20 cellular contexts compared by ENCODE assay signal in genomic region chr1:28267633-28268032, GRCh38. TPM values are rescaled to one million over a fixed set of nuclear protein-coding genes. Genes with fewer than 3 reads are reported as not detected.
A peak's percentile ranks its signal among the peaks of the same experiment; 100 is the strongest.
DNase-seq lines count a peak whose midpoint lies in the region; ATAC-seq and TF ChIP-seq lines count a peak whose summit lies in the region.
"Had no signal": no experiment of that assay in that cellular context is flagged by ENCODE, and none has a peak within 500 bp of the region (broad histone marks: within the 10 kb centered on the region; RNA-seq: fewer than 3 reads in every experiment).

No MANE protein-coding gene starts in this region.

- no peak for TF ChIP-seq CTCF in right lobe of liver (IDR thresholded peaks at IDR 0.05)
- TF ChIP-seq CTCF in smooth muscle cell (IDR thresholded peaks at IDR 0.05; ENCODE audit: borderline replicate concordance, insufficient read depth, poor library complexity, severe bottlenecking), result no peak

- no peak for ATAC-seq in activated T-cell treated with anti-CD3 and anti-CD28 coated beads, Interleukin-2, amount 50 U/mL, for 72 hours (replicated peaks in 1 of 2)
- no peak for ATAC-seq in T-helper 17 cell
- no peak for ATAC-seq in right lobe of liver
- no peak for ATAC-seq in left lobe of liver
- ATAC-seq: GM12878 had no signal

- peaks cover 9% of the 10 kb centered on the region for H3K4me1 Mint-ChIP-seq in activated T-cell treated with anti-CD3 and anti-CD28 coated beads, Interleukin-2, amount 50 U/mL, for 24 hours (ENCODE audit: low read depth)
- peaks cover 43% of the 10 kb centered on the region for H3K4me1 Mint-ChIP-seq in activated T-cell treated with anti-CD3 and anti-CD28 coated beads, Interleukin-2, amount 50 U/mL, for 72 hours (ENCODE audit: low read depth)
- H3K4me1 Mint-ChIP-seq in T-helper 17 cell, result peaks cover 14% of the 10 kb centered on the region

- H3K36me3 ChIP-seq in right lobe of liver (peaks cover 0 to 21% (median 8%) of the 10 kb centered on the region in 4 donors), smooth muscle cell (ENCODE audit: low read depth) (no peaks in the 10 kb centered on the region)

- peaks cover 100% of the 10 kb centered on the region for H4K20me1 ChIP-seq in smooth muscle cell (ENCODE audit: low read depth)

- peaks cover 94% of the 10 kb centered on the region for H3K79me2 ChIP-seq in smooth muscle cell (ENCODE audit: low read depth)

- no peaks in the 10 kb centered on the region for H3F3A ChIP-seq in smooth muscle cell (ENCODE audit: low read depth)

- peak overlapping the region in 2 of 3 donors; percentile 1 to 43 for H3K27ac ChIP-seq in right lobe of liver
- H3K27ac ChIP-seq in smooth muscle cell (ENCODE audit: low read depth), result peak overlapping the region; percentile 44
- H3K27ac ChIP-seq: 22Rv1, C4-2B, KMS-11 had no signal

- H3K9me3 Mint-ChIP-seq in activated T-cell treated with anti-CD3 and anti-CD28 coated beads, Interleukin-2, amount 50 U/mL, for 24 hours, result no peaks in the 10 kb centered on the region
- H3K9me3 Mint-ChIP-seq in activated T-cell treated with anti-CD3 and anti-CD28 coated beads, Interleukin-2, amount 50 U/mL, for 72 hours, result no peaks in the 10 kb centered on the region

- no peak overlapping the region for H3K4me3 Mint-ChIP-seq in activated T-cell treated with anti-CD3 and anti-CD28 coated beads, Interleukin-2, amount 50 U/mL, for 24 hours
- H3K4me3 Mint-ChIP-seq in activated T-cell treated with anti-CD3 and anti-CD28 coated beads, Interleukin-2, amount 50 U/mL, for 72 hours, result no peak overlapping the region
- H3K4me3 Mint-ChIP-seq in T-helper 17 cell, result no peak overlapping the region

- H3K9me3 ChIP-seq in T-helper 17 cell (ENCODE audit: control insufficient read depth, low read length, poor library complexity, severe bottlenecking) (no peaks in the 10 kb centered on the region), right lobe of liver (no peaks in the 10 kb centered on the region), smooth muscle cell (replicated peaks; ENCODE audit: low read depth) (no peaks in the 10 kb centered on the region)
- H3K9me3 ChIP-seq: Caco-2 had no signal

- H3K36me3 Mint-ChIP-seq in activated T-cell treated with anti-CD3 and anti-CD28 coated beads, Interleukin-2, amount 50 U/mL, for 24 hours (ENCODE audit: low read depth), result peaks cover 26% of the 10 kb centered on the region
- H3K36me3 Mint-ChIP-seq in activated T-cell treated with anti-CD3 and anti-CD28 coated beads, Interleukin-2, amount 50 U/mL, for 72 hours (ENCODE audit: insufficient read depth in 2 of 2), result peaks cover 3 to 17% of the 10 kb centered on the region in 2 donors
- no peaks in the 10 kb centered on the region for H3K36me3 Mint-ChIP-seq in T-helper 17 cell (ENCODE audit: low read depth)

- TF ChIP-seq POLR2A in right lobe of liver (IDR thresholded peaks at IDR 0.05), result no peak

- peak overlapping the region; percentile 36 for H3K27ac Mint-ChIP-seq in activated T-cell treated with anti-CD3 and anti-CD28 coated beads, Interleukin-2, amount 50 U/mL, for 24 hours
- no peak overlapping the region for H3K27ac Mint-ChIP-seq in activated T-cell treated with anti-CD3 and anti-CD28 coated beads, Interleukin-2, amount 50 U/mL, for 72 hours
- peak overlapping the region; percentile 11 for H3K27ac Mint-ChIP-seq in T-helper 17 cell

- no peak for DNase-seq in activated T-cell treated with anti-CD3 and anti-CD28 coated beads, Interleukin-2, amount 50 U/mL, for 24 hours
- no peak for DNase-seq in activated T-cell treated with anti-CD3 and anti-CD28 coated beads, Interleukin-2, amount 50 U/mL, for 72 hours
- no peak for DNase-seq in T-helper 17 cell
- DNase-seq in right lobe of liver, result no peak
- no peak for DNase-seq in smooth muscle cell (lab: John Stamatoyannopoulos, UW; ENCODE audit: unreplicated experiment)
- DNase-seq in activated CD4-positive, CD25-positive, alpha-beta regulatory T cell treated with anti-CD3 and anti-CD28 coated beads, Interleukin-2, amount 50 U/mL, for 72 hours, result no peak
- DNase-seq in stimulated activated CD4-positive, alpha-beta T cell treated with anti-CD3 and anti-CD28 coated beads, Interleukin-1b, Interleukin-23, amount 100 ng/mL, for 48 hours, result no peak
- DNase-seq in left lobe of liver (ENCODE audit: low spot score), result no peak
- DNase-seq: Caco-2, DMS53, NCI-H1092, NCI-H1694, NCI-H2107, NCI-H226, NCI-H526, RPMI8226 had no signal

- no peaks in the 10 kb centered on the region for H3K27me3 ChIP-seq in right lobe of liver
- H3K27me3 ChIP-seq in smooth muscle cell (ENCODE audit: low read depth), result no peaks in the 10 kb centered on the region

- H3K4me3 ChIP-seq in right lobe of liver (no peak overlapping the region), smooth muscle cell (no peak overlapping the region)
- H3K4me3 ChIP-seq: GM12878 had no signal

- intact Hi-C loops in right lobe of liver (cut with DNase I), result no loop called here

- H2AFZ ChIP-seq in smooth muscle cell (ENCODE audit: low read depth), result no peak overlapping the region

- H3K4me1 ChIP-seq in right lobe of liver (peaks cover 0 to 73% (median 23%) of the 10 kb centered on the region in 4 donors), smooth muscle cell (ENCODE audit: low read depth) (peaks cover 21% of the 10 kb centered on the region)
- H3K4me1 ChIP-seq: Caco-2 had no signal

- no peaks in the 10 kb centered on the region for H3K27me3 Mint-ChIP-seq in activated T-cell treated with anti-CD3 and anti-CD28 coated beads, Interleukin-2, amount 50 U/mL, for 24 hours
- H3K27me3 Mint-ChIP-seq in activated T-cell treated with anti-CD3 and anti-CD28 coated beads, Interleukin-2, amount 50 U/mL, for 72 hours (ENCODE audit: low read depth), result no peaks in the 10 kb centered on the region
- no peaks in the 10 kb centered on the region for H3K27me3 Mint-ChIP-seq in T-helper 17 cell

- 67% methylated on average over 2 of the region's 2 CpGs for WGBS in right lobe of liver (ENCODE audit: insufficient coverage, low coverage, low lambda C conversion rate, missing lambda C conversion rate)
- 88% methylated on average over 2 of the region's 2 CpGs for WGBS in smooth muscle cell (ENCODE audit: low lambda C conversion rate)

- no peak overlapping the region for H3K4me2 ChIP-seq in smooth muscle cell
- H3K4me2 ChIP-seq: KMS-11 had no signal

- H3K9ac ChIP-seq in smooth muscle cell (ENCODE audit: low read depth), result no peak overlapping the region
- H3K9ac ChIP-seq: KMS-11 had no signal

RNA-seq across cellular contexts. Expression of gene SESN2, which starts 8.3 kb away (rescaled TPM):
- total RNA-seq in activated T-cell treated with anti-CD3 and anti-CD28 coated beads, Interleukin-2, amount 50 U/mL, for 72 hours, result 100 to 1,000 TPM in 1 of 2 donors, 10 to 100 TPM in 1; 85.3 to 101 TPM
- total RNA-seq in T-helper 17 cell (10 to 100 TPM; 16.6 to 35.3 TPM), right lobe of liver (10 to 100 TPM in 4 of 6 experiments, 1 to 10 TPM in 2; 4.5 to 17.9 (median 14.0) TPM), smooth muscle cell (28.8 and 30.8 TPM in 2 replicates), left lobe of liver (15.2 TPM)
- polyA plus RNA-seq in smooth muscle cell, result 42.8 and 45.4 TPM in 2 replicates

RNA-seq across cellular contexts. Expression of gene ATP5IF1, which starts 31.7 kb away (rescaled TPM):
- total RNA-seq in activated T-cell treated with anti-CD3 and anti-CD28 coated beads, Interleukin-2, amount 50 U/mL, for 72 hours, result 100 to 1,000 TPM; 147 to 163 TPM
- total RNA-seq in T-helper 17 cell (10 to 100 TPM; 75.6 to 83.7 TPM), right lobe of liver (100 to 1,000 TPM in 4 of 6 experiments, 10 to 100 TPM in 2; 86.7 to 315 (median 116) TPM), smooth muscle cell (359 and 460 TPM in 2 replicates), left lobe of liver (128 TPM)
- 547 and 550 TPM in 2 replicates for polyA plus RNA-seq in smooth muscle cell

RNA-seq across cellular contexts. Expression of gene DNAJC8, which starts 34.8 kb away (rescaled TPM):
- 10 to 100 TPM; 61.9 to 63.7 TPM for total RNA-seq in activated T-cell treated with anti-CD3 and anti-CD28 coated beads, Interleukin-2, amount 50 U/mL, for 72 hours
- total RNA-seq in T-helper 17 cell, result 10 to 100 TPM; 52.1 to 58.4 TPM
- 10 to 100 TPM; 22.2 to 34.4 (median 28.2) TPM for total RNA-seq in right lobe of liver
- 72.3 and 76.1 TPM in 2 replicates for total RNA-seq in smooth muscle cell
- 105 and 114 TPM in 2 replicates for polyA plus RNA-seq in smooth muscle cell
- 23.6 TPM for total RNA-seq in left lobe of liver
